8 cellular contexts compared by ENCODE assay signal in the genomic region with DNA sequence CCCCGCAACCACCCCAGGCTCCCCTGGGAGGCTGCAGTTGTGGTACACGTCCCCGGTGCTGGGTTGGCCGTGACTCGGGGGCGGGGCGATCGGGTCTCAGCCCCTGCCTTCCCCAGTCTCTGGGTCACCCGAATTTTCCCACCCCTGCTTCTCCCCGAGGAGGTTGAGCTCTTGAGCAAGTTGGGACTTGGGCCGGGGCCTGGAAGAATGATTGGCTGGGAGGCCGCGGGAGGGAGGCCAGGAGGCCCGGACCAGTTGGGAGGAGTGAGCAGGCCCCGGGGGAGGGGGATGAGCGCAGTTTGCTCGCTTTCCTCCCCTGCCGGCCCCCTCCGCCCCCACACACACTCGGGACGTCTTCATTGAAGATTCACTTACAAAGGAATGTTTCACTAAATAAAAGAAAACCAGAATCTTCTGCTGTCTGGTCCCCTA. TPM values are rescaled to one million over a fixed set of nuclear protein-coding genes. Genes with fewer than 3 reads are reported as not detected.
DNase-seq lines count a peak whose midpoint lies in the region; ATAC-seq and TF ChIP-seq lines count a peak whose summit lies in the region.

No MANE protein-coding gene starts in this region.

- TF ChIP-seq POLR2A in esophagus squamous epithelium (IDR thresholded peaks at IDR 0.05): peak in 2 of 4 donors; percentile 13 to 26

- H3K27me3 Mint-ChIP-seq in Calu3 (ENCODE audit: unreplicated experiment): peaks cover 12% of the 10 kb centered on the region
- H3K27me3 Mint-ChIP-seq in activated CD4-positive, alpha-beta T cell treated with anti-CD3 and anti-CD28 coated beads, Interleukin-2, amount 10 ng/mL, durations not matched to agents 7 days and 5 days: no peaks in the 10 kb centered on the region

- ATAC-seq in GM21576 (IDR thresholded peaks at IDR 0.05; ENCODE audit: unreplicated experiment): no peak

- H3K27me3 ChIP-seq in esophagus squamous epithelium: no peaks in the 10 kb centered on the region
- no peaks in the 10 kb centered on the region for H3K27me3 ChIP-seq in muscle layer of colon (ENCODE audit: control insufficient read depth in 1 of 2, insufficient read depth in 2 of 2, low read length in 2 of 2)
- no peaks in the 10 kb centered on the region for H3K27me3 ChIP-seq in BE2C

- H3K27ac Mint-ChIP-seq in Calu3 (ENCODE audit: unreplicated experiment): peak overlapping the region; percentile 19
- H3K27ac Mint-ChIP-seq in activated CD4-positive, alpha-beta T cell treated with anti-CD3 and anti-CD28 coated beads, Interleukin-2, amount 10 ng/mL, durations not matched to agents 7 days and 5 days: peak overlapping the region; percentile 64

- POLR2A ChIA-PET in activated CD4-positive, alpha-beta T cell treated with anti-CD3 and anti-CD28 coated beads, Interleukin-2, amount 10 ng/mL, durations not matched to agents 7 days and 5 days (lab: Charles Lee): no interaction called here

- CTCF ChIA-PET in Calu3 (lab: Charles Lee): interaction anchor here (0.5 to 2.1 kb wide), 3 partner anchors 8 to 304 kb away, joined by 3 to 10 read pairs (median 4); a partner anchor contains a TSS
- CTCF ChIA-PET in activated CD4-positive, alpha-beta T cell treated with anti-CD3 and anti-CD28 coated beads, Interleukin-2, amount 10 ng/mL, durations not matched to agents 7 days and 5 days (lab: Charles Lee): interaction anchor here (1.8 to 3.8 kb wide), 2 partner anchors 8 to 54 kb away, joined by 8 to 65 read pairs; a partner anchor contains a TSS

- intact Hi-C loops in Calu3 (cut with micrococcal nuclease; ENCODE audit: unreplicated experiment): loop anchor here (10.0 kb wide), 1 partner anchor 241 kb away; no protein-coding TSS in a partner anchor
- intact Hi-C loops in esophagus squamous epithelium (cut with DNase I): no loop called here

- H3K9me3 ChIP-seq in esophagus squamous epithelium (no peaks in the 10 kb centered on the region), muscle layer of colon (ENCODE audit: low read length) (no peaks in the 10 kb centered on the region), BE2C (no peaks in the 10 kb centered on the region)

- no peaks in the 10 kb centered on the region for H3K9me3 Mint-ChIP-seq in Calu3 (ENCODE audit: low read depth, unreplicated experiment)
- H3K9me3 Mint-ChIP-seq in activated CD4-positive, alpha-beta T cell treated with anti-CD3 and anti-CD28 coated beads, Interleukin-2, amount 10 ng/mL, durations not matched to agents 7 days and 5 days: no peaks in the 10 kb centered on the region

- H3K4me1 ChIP-seq in esophagus squamous epithelium: peaks cover 17 to 46% (median 21%) of the 10 kb centered on the region in 3 donors
- peaks cover 23% of the 10 kb centered on the region for H3K4me1 ChIP-seq in muscle layer of colon (ENCODE audit: insufficient read depth, low read length)
- H3K4me1 ChIP-seq in BE2C: no peaks in the 10 kb centered on the region; the same call in 1 of the 2 replicates

- peaks cover 0 to 8% (median 0%) of the 10 kb centered on the region in 3 donors for H3K36me3 ChIP-seq in esophagus squamous epithelium
- peaks cover 6% of the 10 kb centered on the region for H3K36me3 ChIP-seq in muscle layer of colon (ENCODE audit: insufficient read depth, low read length)
- H3K36me3 ChIP-seq in BE2C: no peaks in the 10 kb centered on the region

- no peak for TF ChIP-seq CTCF in Calu3 (IDR thresholded peaks at IDR 0.05; ENCODE audit: unreplicated experiment)
- TF ChIP-seq CTCF in esophagus squamous epithelium (IDR thresholded peaks at IDR 0.05): no peak
- TF ChIP-seq CTCF in BE2C (IDR thresholded peaks at IDR 0.05; ENCODE audit: low read depth, low read length): no peak

- H3K9ac ChIP-seq in muscle layer of colon (ENCODE audit: low read length): peak overlapping the region; percentile 71

- no peak for DNase-seq in Calu3
- DNase-seq in activated CD4-positive, alpha-beta T cell treated with anti-CD3 and anti-CD28 coated beads, Interleukin-2, amount 10 ng/mL, durations not matched to agents 7 days and 5 days: no peak
- DNase-seq in esophagus squamous epithelium (lab: John Stamatoyannopoulos, UW): no peak
- peak; percentile 91 for DNase-seq in ureter (ENCODE audit: low spot score)
- no peak for DNase-seq in BE2C
- no peak for DNase-seq in RPMI8226

- H3K36me3 Mint-ChIP-seq in Calu3 (ENCODE audit: insufficient read depth, unreplicated experiment): peaks cover 52% of the 10 kb centered on the region
- H3K36me3 Mint-ChIP-seq in activated CD4-positive, alpha-beta T cell treated with anti-CD3 and anti-CD28 coated beads, Interleukin-2, amount 10 ng/mL, durations not matched to agents 7 days and 5 days (ENCODE audit: low read depth): peaks cover 6% of the 10 kb centered on the region

- H3K27ac ChIP-seq in esophagus squamous epithelium: peak overlapping the region; percentile 90 to 95 (median 94)
- H3K27ac ChIP-seq in muscle layer of colon (ENCODE audit: low read depth, low read length): peak overlapping the region; percentile 96

- WGBS in esophagus squamous epithelium, 2 donors: 8% methylated on average over 8 of the region's 21 CpGs; no CpG with 5 or more reads in 1 of the 2 donors

- H3K4me3 ChIP-seq in esophagus squamous epithelium (peak overlapping the region; percentile 43 to 73 (median 59)), muscle layer of colon (ENCODE audit: low read depth in 1 of 2, low read length in 2 of 2) (peak overlapping the region; percentile 59 to 61), BE2C (ENCODE audit: low read depth, low read length) (no peak overlapping the region)

- no peak overlapping the region for H3K4me3 Mint-ChIP-seq in Calu3 (ENCODE audit: low read depth, unreplicated experiment)
- H3K4me3 Mint-ChIP-seq in activated CD4-positive, alpha-beta T cell treated with anti-CD3 and anti-CD28 coated beads, Interleukin-2, amount 10 ng/mL, durations not matched to agents 7 days and 5 days: peak overlapping the region; percentile 19

- BruUV-seq in Calu3 (replicated peaks; lab: Mats Ljungman, UMichigan): no TSS peak

- peaks cover 25% of the 10 kb centered on the region for H3K4me1 Mint-ChIP-seq in Calu3 (ENCODE audit: low read depth, unreplicated experiment)
- peaks cover 44% of the 10 kb centered on the region for H3K4me1 Mint-ChIP-seq in activated CD4-positive, alpha-beta T cell treated with anti-CD3 and anti-CD28 coated beads, Interleukin-2, amount 10 ng/mL, durations not matched to agents 7 days and 5 days

RNA-seq across cellular contexts. Expression of a gene that starts 4.5 kb away (rescaled TPM):
- total RNA-seq in Calu3 (2022) (57.2 and 64.7 TPM in 2 replicates), esophagus squamous epithelium (10 to 100 TPM; 19.8 to 28.4 (median 25.3) TPM), ureter (47.0 TPM)
- total RNA-seq in activated CD4-positive, alpha-beta T cell treated with anti-CD3 and anti-CD28 coated beads, Interleukin-2, amount 10 ng/mL, durations not matched to agents 7 days and 5 days: 10 to 100 TPM; 30.5 TPM
- polyA plus RNA-seq in BE2C (2012; ENCODE audit: insufficient read depth, insufficient read length, low read depth): 61.7 TPM

RNA-seq across cellular contexts. Expression of a gene that starts 8.3 kb away (rescaled TPM):
- total RNA-seq in Calu3 (2022) (21.8 and 23.2 TPM in 2 replicates), esophagus squamous epithelium (1 to 10 TPM; 1.7 to 6.9 (median 4.5) TPM), ureter (26.4 TPM)
- total RNA-seq in activated CD4-positive, alpha-beta T cell treated with anti-CD3 and anti-CD28 coated beads, Interleukin-2, amount 10 ng/mL, durations not matched to agents 7 days and 5 days: 10 to 100 TPM; 18.4 to 19.7 TPM
- polyA plus RNA-seq in BE2C (2012; ENCODE audit: insufficient read depth, insufficient read length, low read depth): 3.1 TPM

RNA-seq across cellular contexts. Expression of a gene that starts 11.5 kb away (rescaled TPM):
- total RNA-seq in Calu3 (2022) (34.4 and 64.3 TPM in 2 replicates), esophagus squamous epithelium (100 to 1,000 TPM in 1 of 4 donors, 10 to 100 TPM in 3; 16.3 to 105 (median 20.5) TPM), ureter (153 TPM)
- total RNA-seq in activated CD4-positive, alpha-beta T cell treated with anti-CD3 and anti-CD28 coated beads, Interleukin-2, amount 10 ng/mL, durations not matched to agents 7 days and 5 days: 1 to 10 TPM; 3.0 to 4.1 TPM
- polyA plus RNA-seq in BE2C (2012; ENCODE audit: insufficient read depth, insufficient read length, low read depth): 99.9 TPM

RNA-seq across cellular contexts. Expression of a gene that starts 17.9 kb away (rescaled TPM):
- total RNA-seq in Calu3 (2022) (16.3 and 17.1 TPM in 2 replicates), esophagus squamous epithelium (1 to 10 TPM; 1.7 to 9.0 (median 4.9) TPM), ureter (8.0 TPM)
- total RNA-seq in activated CD4-positive, alpha-beta T cell treated with anti-CD3 and anti-CD28 coated beads, Interleukin-2, amount 10 ng/mL, durations not matched to agents 7 days and 5 days: 1 to 10 TPM; 5.3 to 8.4 TPM
- 15.9 TPM for polyA plus RNA-seq in BE2C (2012; ENCODE audit: insufficient read depth, insufficient read length, low read depth)
